In genomic region chr18:45981852-45982251, GRCh38 we compare ENCODE assay signal across 22 cellular contexts.
"Had no signal": no experiment of that assay in that cellular context is flagged by ENCODE, and none has a peak within 500 bp of the region (broad histone marks: within the 10 kb centered on the region; RNA-seq: fewer than 3 reads in every experiment).

No MANE protein-coding gene starts in this region.

- H3K4me3 ChIP-seq: dorsolateral prefrontal cortex, gastrocnemius medialis, heart left ventricle, hepatocyte, mucosa of descending colon, neural progenitor cell, prostate gland, right atrium auricular region, smooth muscle cell, stomach, testis, tibial artery had no signal

- H3K27ac ChIP-seq: dorsolateral prefrontal cortex, epithelial cell of prostate, gastrocnemius medialis, heart left ventricle, hepatocyte, neural progenitor cell, prostate gland, right atrium auricular region, testis, tibial artery had no signal

- H3K4me1 ChIP-seq: neural progenitor cell, prostate gland, right atrium auricular region, testis, tibial artery had no signal

- H3K36me3 ChIP-seq: gastrocnemius medialis, heart left ventricle, neural progenitor cell, prostate gland, right atrium auricular region, tibial artery had no signal

- H3K27me3 ChIP-seq: dorsolateral prefrontal cortex, gastrocnemius medialis, heart left ventricle, hepatocyte, neural progenitor cell, right atrium auricular region, stomach, testis, tibial artery had no signal

- H3K9me3 ChIP-seq: gastrocnemius medialis, heart left ventricle, mucosa of descending colon, prostate gland, right atrium auricular region, stomach, testis, tibial artery had no signal

- DNase-seq: cortex of kidney; dorsolateral prefrontal cortex; effector CD4-positive, alpha-beta T cell; gastrocnemius medialis; heart left ventricle; kidney; mesenchymal stem cell; mucosa of descending colon; naive B cell; nucleus accumbens; stimulated activated CD4-positive, alpha-beta T cell treated with anti-CD3 and anti-CD28 coated beads, Interleukin-2, amount 100 ng/mL, for 24 hours; stimulated activated CD4-positive, alpha-beta T cell treated with anti-CD3 and anti-CD28 coated beads, Interleukin-4, amount 100 ng/mL, for 24 hours; stimulated activated naive CD4-positive, alpha-beta T cell treated with Interleukin-2 at 50 U/mL for 16 hours; stomach; testis; tibial artery had no signal
